In genomic region chr7:67163285-67163684, GRCh38 we compare ENCODE assay signal across 8 cellular contexts.
A peak's percentile ranks its signal among the peaks of the same experiment; 100 is the strongest.
DNase-seq lines count a peak whose midpoint lies in the region; ATAC-seq and TF ChIP-seq lines count a peak whose summit lies in the region.
"Not testable (repeated sequence)": the region's sequence is repeated elsewhere in the genome, so short reads cannot be mapped to it uniquely, and the experiment has no call there.

No MANE protein-coding gene starts in this region.

- peak; percentile 92 for ATAC-seq in CD4-positive, alpha-beta T cell (ENCODE audit: poor library complexity)
- ATAC-seq in GM18520 (IDR thresholded peaks at IDR 0.05; ENCODE audit: unreplicated experiment) = peak; percentile 78
- peak; percentile 60 for ATAC-seq in GM21447 (IDR thresholded peaks at IDR 0.05; ENCODE audit: unreplicated experiment)
- ATAC-seq in HG03103 (IDR thresholded peaks at IDR 0.05; ENCODE audit: low read depth, unreplicated experiment) = peak; percentile 52
- peak; percentile 91 for ATAC-seq in activated CD4-positive, alpha-beta T cell treated with anti-CD3 and anti-CD28 coated beads for 36 hours
- ATAC-seq in naive thymus-derived CD4-positive, alpha-beta T cell = peak; percentile 93

- peak in 4 of 10 experiments; percentile 2 to 25 (median 10) for DNase-seq in CD4-positive, alpha-beta T cell
- DNase-seq in activated CD4-positive, alpha-beta T cell treated with anti-CD3 and anti-CD28 coated beads for 36 hours = peak; percentile 37
- peak in 7 of 9 donors; percentile 31 to 73 (median 54) for DNase-seq in naive thymus-derived CD4-positive, alpha-beta T cell

- peak overlapping the region; percentile 11 for H3K4me3 Mint-ChIP-seq in CD4-positive, alpha-beta T cell
- H3K4me3 Mint-ChIP-seq in activated CD4-positive, alpha-beta T cell treated with anti-CD3 and anti-CD28 coated beads for 36 hours = peak overlapping the region; percentile 10
- peak overlapping the region; percentile 38 for H3K4me3 Mint-ChIP-seq in activated naive CD4-positive, alpha-beta T cell treated with anti-CD3 and anti-CD28 coated beads, Interleukin-2, amount 50 U/mL, for 24 hours
- peak overlapping the region in 8 of 10 donors; percentile 26 to 85 (median 72) for H3K4me3 Mint-ChIP-seq in naive thymus-derived CD4-positive, alpha-beta T cell

- CTCF ChIA-PET in CD4-positive, alpha-beta T cell (lab: Charles Lee); activated CD4-positive, alpha-beta T cell treated with anti-CD3 and anti-CD28 coated beads for 36 hours (lab: Charles Lee): not testable (repeated sequence)
- CTCF ChIA-PET in naive thymus-derived CD4-positive, alpha-beta T cell (lab: Charles Lee) = interaction anchor here (1.6 kb wide), 1 partner anchor 123 kb away, joined by 7 read pairs; no protein-coding TSS in a partner anchor

- TF ChIP-seq CTCF in CD4-positive, alpha-beta T cell (IDR thresholded peaks at IDR 0.05) = not testable (repeated sequence)

- H3K27ac Mint-ChIP-seq in CD4-positive, alpha-beta T cell = peak overlapping the region; percentile 79
- peak overlapping the region; percentile 72 for H3K27ac Mint-ChIP-seq in activated CD4-positive, alpha-beta T cell treated with anti-CD3 and anti-CD28 coated beads for 36 hours
- peak overlapping the region; percentile 48 for H3K27ac Mint-ChIP-seq in activated naive CD4-positive, alpha-beta T cell treated with anti-CD3 and anti-CD28 coated beads, Interleukin-2, amount 50 U/mL, for 24 hours
- peak overlapping the region in 8 of 9 donors; percentile 51 to 90 (median 81) for H3K27ac Mint-ChIP-seq in naive thymus-derived CD4-positive, alpha-beta T cell

- H3K4me3 ChIP-seq in naive thymus-derived CD4-positive, alpha-beta T cell (ENCODE audit: low read length) = not testable (repeated sequence)

- H3K9me3 Mint-ChIP-seq in CD4-positive, alpha-beta T cell; activated CD4-positive, alpha-beta T cell treated with anti-CD3 and anti-CD28 coated beads for 36 hours (ENCODE audit: low read depth); activated naive CD4-positive, alpha-beta T cell treated with anti-CD3 and anti-CD28 coated beads, Interleukin-2, amount 50 U/mL, for 24 hours; naive thymus-derived CD4-positive, alpha-beta T cell: not testable (repeated sequence)

- intact Hi-C loops in CD4-positive, alpha-beta T cell (cut with DNase I, micrococcal nuclease); activated CD4-positive, alpha-beta T cell treated with anti-CD3 and anti-CD28 coated beads for 36 hours (cut with DNase I, micrococcal nuclease): not testable (repeated sequence)
- intact Hi-C loops in naive thymus-derived CD4-positive, alpha-beta T cell (cut with micrococcal nuclease) = loop anchor here in 1 of 2 donors (5.0 to 10.0 kb wide), 2 partner anchors 36 to 142 kb away; no protein-coding TSS in a partner anchor

- not testable (repeated sequence) for H3K36me3 Mint-ChIP-seq in CD4-positive, alpha-beta T cell (ENCODE audit: low read depth); activated CD4-positive, alpha-beta T cell treated with anti-CD3 and anti-CD28 coated beads for 36 hours (ENCODE audit: low read depth); activated naive CD4-positive, alpha-beta T cell treated with anti-CD3 and anti-CD28 coated beads, Interleukin-2, amount 50 U/mL, for 24 hours; naive thymus-derived CD4-positive, alpha-beta T cell

- H3K4me1 Mint-ChIP-seq in CD4-positive, alpha-beta T cell (ENCODE audit: low read depth) = peaks cover 33% of the 10 kb centered on the region
- peaks cover 20% of the 10 kb centered on the region for H3K4me1 Mint-ChIP-seq in activated CD4-positive, alpha-beta T cell treated with anti-CD3 and anti-CD28 coated beads for 36 hours
- peaks cover 39% of the 10 kb centered on the region for H3K4me1 Mint-ChIP-seq in activated naive CD4-positive, alpha-beta T cell treated with anti-CD3 and anti-CD28 coated beads, Interleukin-2, amount 50 U/mL, for 24 hours
- H3K4me1 Mint-ChIP-seq in naive thymus-derived CD4-positive, alpha-beta T cell = peaks cover 9 to 37% (median 24%) of the 10 kb centered on the region in 7 donors

- not testable (repeated sequence) for H3K27me3 Mint-ChIP-seq in CD4-positive, alpha-beta T cell; activated CD4-positive, alpha-beta T cell treated with anti-CD3 and anti-CD28 coated beads for 36 hours; activated naive CD4-positive, alpha-beta T cell treated with anti-CD3 and anti-CD28 coated beads, Interleukin-2, amount 50 U/mL, for 24 hours; naive thymus-derived CD4-positive, alpha-beta T cell

- not testable (repeated sequence) for H3K27me3 ChIP-seq in CD4-positive, alpha-beta T cell (ENCODE audit: control insufficient read depth, insufficient read depth, low read length); naive thymus-derived CD4-positive, alpha-beta T cell (ENCODE audit: control insufficient read depth in 2 of 2, insufficient read depth in 2 of 2, low read length in 2 of 2)

- POLR2A ChIA-PET in CD4-positive, alpha-beta T cell (lab: Charles Lee) = interaction anchor here (0.6 to 1.0 kb wide), 3 partner anchors 139 to 1360 kb away, joined by 3 to 4 read pairs (median 4); no protein-coding TSS in a partner anchor
- POLR2A ChIA-PET in activated CD4-positive, alpha-beta T cell treated with anti-CD3 and anti-CD28 coated beads for 36 hours (lab: Charles Lee) = not testable (repeated sequence)
- POLR2A ChIA-PET in naive thymus-derived CD4-positive, alpha-beta T cell (lab: Charles Lee) = interaction anchor here (1.0 kb wide), 1 partner anchor 34 kb away, joined by 5 read pairs; no protein-coding TSS in a partner anchor

- not testable (repeated sequence) for H3K36me3 ChIP-seq in KOPT-K1 (ENCODE audit: insufficient read depth, low read length); naive thymus-derived CD4-positive, alpha-beta T cell (ENCODE audit: control insufficient read depth in 2 of 3, insufficient read depth in 3 of 3, low read length in 3 of 3)

- H3K9me3 ChIP-seq in CD4-positive, alpha-beta T cell (ENCODE audit: control insufficient read depth, low read length); KOPT-K1 (ENCODE audit: insufficient read depth, low read length, poor library complexity, severe bottlenecking); naive thymus-derived CD4-positive, alpha-beta T cell (ENCODE audit: control insufficient read depth in 2 of 3, low read length in 3 of 3): not testable (repeated sequence)

- not testable (repeated sequence) for H3K27ac ChIP-seq in CD4-positive, alpha-beta T cell (ENCODE audit: low read depth, low read length)
- H3K27ac ChIP-seq in KOPT-K1 (ENCODE audit: low read depth, low read length, poor library complexity, severe bottlenecking) = peak overlapping the region; percentile 30
- H3K27ac ChIP-seq in naive thymus-derived CD4-positive, alpha-beta T cell (ENCODE audit: low read depth, low read length) = peak overlapping the region; percentile 51

- H3K4me1 ChIP-seq in naive thymus-derived CD4-positive, alpha-beta T cell (ENCODE audit: control insufficient read depth in 2 of 2, insufficient read depth in 2 of 2, low read length in 2 of 2) = not testable (repeated sequence)

Comparison
In these comparisons a context has a peak if more than half of its experiments do, and no peak if none do; other contexts are left out.
1. H3K4me3 Mint-ChIP-seq: peak in every context shown above with its lines; median percentile 72 in naive thymus-derived CD4-positive, alpha-beta T cell; 38 in activated naive CD4-positive, alpha-beta T cell treated with anti-CD3 and anti-CD28 coated beads, Interleukin-2, amount 50 U/mL, for 24 hours; 11 in CD4-positive, alpha-beta T cell; 10 in activated CD4-positive, alpha-beta T cell treated with anti-CD3 and anti-CD28 coated beads for 36 hours.